9 cellular contexts compared by ENCODE assay signal in the genomic region with DNA sequence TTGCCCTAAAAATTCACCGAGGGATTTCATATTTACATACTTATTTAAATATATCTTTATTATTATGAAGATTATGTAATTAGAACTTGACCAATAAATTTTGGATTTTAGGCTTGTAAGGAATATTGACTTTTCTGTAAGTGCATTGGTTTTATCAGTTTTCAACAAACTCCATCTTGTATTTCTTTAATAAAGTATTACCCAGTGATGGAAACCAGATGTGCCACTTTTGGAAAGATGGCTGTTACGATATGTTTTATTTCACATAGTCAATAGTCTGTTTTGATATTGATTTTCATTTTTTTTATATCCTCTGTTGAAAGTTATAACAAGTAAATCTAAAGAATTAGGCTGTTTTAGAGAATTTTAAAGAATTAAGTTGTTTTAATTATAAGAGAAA. TPM values are rescaled to one million over a fixed set of nuclear protein-coding genes. Genes with fewer than 3 reads are reported as not detected.
A peak's percentile ranks its signal among the peaks of the same experiment; 100 is the strongest.
DNase-seq lines count a peak whose midpoint lies in the region; ATAC-seq and TF ChIP-seq lines count a peak whose summit lies in the region.
"Had no signal": no experiment of that assay in that cellular context is flagged by ENCODE, and none has a peak within 500 bp of the region (broad histone marks: within the 10 kb centered on the region; RNA-seq: fewer than 3 reads in every experiment).

No MANE protein-coding gene starts in this region.

- no peak for DNase-seq in GM12864 (ENCODE audit: low read depth)
- no peak for DNase-seq in OCI-LY7 (ENCODE audit: low spot score)
- no peak for DNase-seq in retinal pigment epithelial cell (ENCODE audit: low read depth)
- no peak for DNase-seq in COLO668 (lab: John Stamatoyannopoulos, UW; ENCODE audit: unreplicated experiment)
- DNase-seq: NCI-H510A treated with DMSO at 0.1 percent for 48 hours had no signal

- POLR2A ChIA-PET in OCI-LY7 (lab: Charles Lee), result interaction anchor here (0.7 to 1.8 kb wide), 2 partner anchors 10 to 61 kb away, joined by 4 to 10 read pairs; no protein-coding TSS in a partner anchor

- intact Hi-C loops in OCI-LY7 (cut with micrococcal nuclease; ENCODE audit: unreplicated experiment), result loop anchor here (10.0 kb wide), 3 partner anchors 136 to 944 kb away; a partner anchor contains a TSS

- H3K9ac ChIP-seq in endocrine pancreas (ENCODE audit: control insufficient read depth, insufficient read depth, low read length), result no peak overlapping the region

- H3K4me3 ChIP-seq in GM12864 (ENCODE audit: low read depth, low read length), result peak overlapping the region; percentile 100; the same call in 1 of the 2 replicates
- peak overlapping the region; percentile 99 for H3K4me3 ChIP-seq in OCI-LY7 (ENCODE audit: low read depth, low read length, poor library complexity, severe bottlenecking)
- peak overlapping the region; percentile 95 for H3K4me3 ChIP-seq in endocrine pancreas (ENCODE audit: control insufficient read depth, insufficient read depth, low read length)
- peak overlapping the region; percentile 98 for H3K4me3 ChIP-seq in retinal pigment epithelial cell (ENCODE audit: low read length)

- peak overlapping the region; percentile 99 for H3K4me2 ChIP-seq in OCI-LY7 (ENCODE audit: low read length)

- peaks cover 16% of the 10 kb centered on the region; the same call in 1 of the 2 replicates for H4K20me1 ChIP-seq in OCI-LY7 (ENCODE audit: insufficient read depth, low read length)

- no peak overlapping the region for H2AFZ ChIP-seq in OCI-LY7 (ENCODE audit: low read length)

- H3K36me3 ChIP-seq in OCI-LY7 (ENCODE audit: insufficient read depth, low read length), result peaks cover 28% of the 10 kb centered on the region
- no peaks in the 10 kb centered on the region for H3K36me3 ChIP-seq in endocrine pancreas (ENCODE audit: control insufficient read depth, insufficient read depth, low read length)

- TF ChIP-seq CTCF in GM12864 (IDR thresholded peaks at IDR 0.05; ENCODE audit: low read depth, low read length, missing control alignments) (no peak), OCI-LY7 (conservative IDR thresholded peaks at IDR 0.05; ENCODE audit: low read length) (no peak), retinal pigment epithelial cell (conservative IDR thresholded peaks at IDR 0.05; ENCODE audit: low read depth, low read length) (no peak)

- H3K9me2 ChIP-seq in OCI-LY7 (ENCODE audit: insufficient read depth, low read length), result no peaks in the 10 kb centered on the region

- no peak overlapping the region for H3K27ac ChIP-seq in OCI-LY7 (ENCODE audit: low read depth, low read length, poor library complexity, severe bottlenecking)
- H3K27ac ChIP-seq: gastroesophageal sphincter had no signal

- CTCF ChIA-PET in OCI-LY7 (lab: Charles Lee; ENCODE audit: unreplicated experiment), result interaction anchor here (1.0 kb wide), 1 partner anchor 9 kb away, joined by 3 read pairs; no protein-coding TSS in a partner anchor

- H3K9me3 ChIP-seq in OCI-LY7 (ENCODE audit: low read length) (peaks cover 7% of the 10 kb centered on the region), endocrine pancreas (ENCODE audit: control insufficient read depth, low read length) (no peaks in the 10 kb centered on the region)
- H3K9me3 ChIP-seq: gastroesophageal sphincter had no signal

- H3K4me1 ChIP-seq in OCI-LY7 (ENCODE audit: insufficient read depth, low read length, poor library complexity, severe bottlenecking), result peaks cover 19% of the 10 kb centered on the region
- H3K4me1 ChIP-seq in endocrine pancreas (ENCODE audit: control insufficient read depth, insufficient read depth, low read length), result peaks cover 9% of the 10 kb centered on the region

- peaks cover 54% of the 10 kb centered on the region for H3K79me2 ChIP-seq in OCI-LY7 (ENCODE audit: insufficient read depth, low read depth, low read length)

- BruUV-seq in OCI-LY7 (replicated peaks; lab: Mats Ljungman, UMichigan), result no TSS peak

- ATAC-seq in GM19328 (IDR thresholded peaks at IDR 0.05; ENCODE audit: unreplicated experiment) (no peak), HG03095 (IDR thresholded peaks at IDR 0.05; ENCODE audit: unreplicated experiment) (no peak)
- ATAC-seq: gastroesophageal sphincter had no signal

- no peaks in the 10 kb centered on the region for H3K27me3 ChIP-seq in endocrine pancreas (ENCODE audit: control insufficient read depth, insufficient read depth, low read length)
- H3K27me3 ChIP-seq: gastroesophageal sphincter had no signal

RNA-seq across cellular contexts. Expression of a gene that starts 1.8 kb away (rescaled TPM):
- 26.6 and 31.6 TPM in 2 replicates for total RNA-seq in OCI-LY7 (2014; rRNA removed; shearing (Covaris generic))
- total RNA-seq in OCI-LY7 (2022), result 54.7 and 58.4 TPM in 2 replicates
